In genomic region chr3:81513591-81513990, GRCh38 we compare ENCODE assay signal across 18 cellular contexts.
"Had no signal": no experiment of that assay in that cellular context is flagged by ENCODE, and none has a peak within 500 bp of the region (broad histone marks: within the 10 kb centered on the region; RNA-seq: fewer than 3 reads in every experiment).

No MANE protein-coding gene starts in this region.

- H3K4me3 ChIP-seq: SJSA1, SK-N-MC had no signal

- H3K27ac ChIP-seq: RWPE1, SJSA1, SK-N-MC had no signal

- H3K27me3 ChIP-seq: SJSA1 had no signal

- H3K9me3 ChIP-seq: SJSA1 had no signal

- H3K4me1 ChIP-seq: SJSA1 had no signal

- DNase-seq: KBM-7, MV-4-11, NCI-H1048, NCI-H1436, NCI-H187, NCI-H2029, NCI-H2081 treated with DMSO at 0.1 percent for 48 hours, NCI-H2171, NCI-H226, NCI-H446, NCI-H510A, NCI-H524 treated with DMSO at 0.1 percent for 48 hours, NCI-H69, NCI-H774, SIG-M5 had no signal

- H3K36me3 ChIP-seq: SJSA1 had no signal
